Comparison of ENCODE assay signal across 15 cellular contexts in genomic region chrX:30193910-30194309, GRCh38. TPM values are rescaled to one million over a fixed set of nuclear protein-coding genes. Genes with fewer than 3 reads are reported as not detected.
"Had no signal": no experiment of that assay in that cellular context is flagged by ENCODE, and none has a peak within 500 bp of the region (broad histone marks: within the 10 kb centered on the region; RNA-seq: fewer than 3 reads in every experiment).

No MANE protein-coding gene starts in this region.

RNA-seq across cellular contexts. Expression of gene MAGEB2, which starts 21.5 kb away (rescaled TPM):
- total RNA-seq: activated B cell treated with CpG ODN at 0.5 μM for 24 hours; activated CD4-positive, alpha-beta memory T cell treated with anti-CD3 and anti-CD28 coated beads for 36 hours; activated CD4-positive, alpha-beta memory T cell treated with anti-CD3 and anti-CD28 coated beads, Interleukin-2, amount 10 ng/mL, durations not matched to agents 7 days and 5 days; activated CD4-positive, alpha-beta T cell treated with anti-CD3 and anti-CD28 coated beads for 36 hours; activated CD4-positive, alpha-beta T cell treated with anti-CD3 and anti-CD28 coated beads, Interleukin-2, amount 10 ng/mL, durations not matched to agents 24 days and 14 days; activated CD4-positive, alpha-beta T cell treated with anti-CD3 and anti-CD28 coated beads, Interleukin-2, amount 10 ng/mL, durations not matched to agents 7 days and 5 days; activated CD8-positive, alpha-beta memory T cell treated with anti-CD3 and anti-CD28 coated beads for 36 hours; activated CD8-positive, alpha-beta memory T cell treated with anti-CD3 and anti-CD28 coated beads, Interleukin-2, amount 10 ng/mL, durations not matched to agents 7 days and 5 days; activated CD8-positive, alpha-beta T cell treated with anti-CD3 and anti-CD28 coated beads for 36 hours; activated CD8-positive, alpha-beta T cell treated with anti-CD3 and anti-CD28 coated beads, Interleukin-2, amount 10 ng/mL, durations not matched to agents 7 days and 5 days; T-helper 1 cell treated with Interleukin-12 subunit alpha and Interleukin-12 subunit beta and Interleukin-4 antibody, amounts not matched to agents 30 ng/mL and 1 ng/mL, for 36 hours; T-helper 17 cell; T-helper 2 cell treated with Interferon-gamma antibody and Interleukin-4, amounts not matched to agents 100 ng/mL and 5 ng/mL, for 36 hours had no signal

RNA-seq across cellular contexts. Expression of gene MAGEB3, which starts 36.5 kb away (rescaled TPM):
- total RNA-seq: activated B cell treated with CpG ODN at 0.5 μM for 24 hours; activated CD4-positive, alpha-beta memory T cell treated with anti-CD3 and anti-CD28 coated beads for 36 hours; activated CD4-positive, alpha-beta memory T cell treated with anti-CD3 and anti-CD28 coated beads, Interleukin-2, amount 10 ng/mL, durations not matched to agents 7 days and 5 days; activated CD4-positive, alpha-beta T cell treated with anti-CD3 and anti-CD28 coated beads for 36 hours; activated CD4-positive, alpha-beta T cell treated with anti-CD3 and anti-CD28 coated beads, Interleukin-2, amount 10 ng/mL, durations not matched to agents 24 days and 14 days; activated CD4-positive, alpha-beta T cell treated with anti-CD3 and anti-CD28 coated beads, Interleukin-2, amount 10 ng/mL, durations not matched to agents 7 days and 5 days; activated CD8-positive, alpha-beta memory T cell treated with anti-CD3 and anti-CD28 coated beads for 36 hours; activated CD8-positive, alpha-beta memory T cell treated with anti-CD3 and anti-CD28 coated beads, Interleukin-2, amount 10 ng/mL, durations not matched to agents 7 days and 5 days; activated CD8-positive, alpha-beta T cell treated with anti-CD3 and anti-CD28 coated beads for 36 hours; activated CD8-positive, alpha-beta T cell treated with anti-CD3 and anti-CD28 coated beads, Interleukin-2, amount 10 ng/mL, durations not matched to agents 7 days and 5 days; T-cell; T-helper 1 cell treated with Interleukin-12 subunit alpha and Interleukin-12 subunit beta and Interleukin-4 antibody, amounts not matched to agents 30 ng/mL and 1 ng/mL, for 36 hours; T-helper 17 cell; T-helper 2 cell treated with Interferon-gamma antibody and Interleukin-4, amounts not matched to agents 100 ng/mL and 5 ng/mL, for 36 hours had no signal

RNA-seq across cellular contexts. Expression of gene MAGEB4, which starts 47.9 kb away (rescaled TPM):
- total RNA-seq: activated B cell treated with CpG ODN at 0.5 μM for 24 hours; activated CD4-positive, alpha-beta memory T cell treated with anti-CD3 and anti-CD28 coated beads for 36 hours; activated CD4-positive, alpha-beta memory T cell treated with anti-CD3 and anti-CD28 coated beads, Interleukin-2, amount 10 ng/mL, durations not matched to agents 7 days and 5 days; activated CD4-positive, alpha-beta T cell treated with anti-CD3 and anti-CD28 coated beads for 36 hours; activated CD4-positive, alpha-beta T cell treated with anti-CD3 and anti-CD28 coated beads, Interleukin-2, amount 10 ng/mL, durations not matched to agents 24 days and 14 days; activated CD4-positive, alpha-beta T cell treated with anti-CD3 and anti-CD28 coated beads, Interleukin-2, amount 10 ng/mL, durations not matched to agents 7 days and 5 days; activated CD8-positive, alpha-beta memory T cell treated with anti-CD3 and anti-CD28 coated beads for 36 hours; activated CD8-positive, alpha-beta memory T cell treated with anti-CD3 and anti-CD28 coated beads, Interleukin-2, amount 10 ng/mL, durations not matched to agents 7 days and 5 days; activated CD8-positive, alpha-beta T cell treated with anti-CD3 and anti-CD28 coated beads for 36 hours; activated CD8-positive, alpha-beta T cell treated with anti-CD3 and anti-CD28 coated beads, Interleukin-2, amount 10 ng/mL, durations not matched to agents 7 days and 5 days; T-cell; T-helper 1 cell treated with Interleukin-12 subunit alpha and Interleukin-12 subunit beta and Interleukin-4 antibody, amounts not matched to agents 30 ng/mL and 1 ng/mL, for 36 hours; T-helper 17 cell; T-helper 2 cell treated with Interferon-gamma antibody and Interleukin-4, amounts not matched to agents 100 ng/mL and 5 ng/mL, for 36 hours; WTC11 had no signal

RNA-seq across cellular contexts. Expression of gene MAGEB1, which starts 53.0 kb away (rescaled TPM):
- total RNA-seq: activated B cell treated with CpG ODN at 0.5 μM for 24 hours; activated CD4-positive, alpha-beta memory T cell treated with anti-CD3 and anti-CD28 coated beads for 36 hours; activated CD4-positive, alpha-beta memory T cell treated with anti-CD3 and anti-CD28 coated beads, Interleukin-2, amount 10 ng/mL, durations not matched to agents 7 days and 5 days; activated CD4-positive, alpha-beta T cell treated with anti-CD3 and anti-CD28 coated beads for 36 hours; activated CD4-positive, alpha-beta T cell treated with anti-CD3 and anti-CD28 coated beads, Interleukin-2, amount 10 ng/mL, durations not matched to agents 24 days and 14 days; activated CD4-positive, alpha-beta T cell treated with anti-CD3 and anti-CD28 coated beads, Interleukin-2, amount 10 ng/mL, durations not matched to agents 7 days and 5 days; activated CD8-positive, alpha-beta memory T cell treated with anti-CD3 and anti-CD28 coated beads for 36 hours; activated CD8-positive, alpha-beta memory T cell treated with anti-CD3 and anti-CD28 coated beads, Interleukin-2, amount 10 ng/mL, durations not matched to agents 7 days and 5 days; activated CD8-positive, alpha-beta T cell treated with anti-CD3 and anti-CD28 coated beads for 36 hours; activated CD8-positive, alpha-beta T cell treated with anti-CD3 and anti-CD28 coated beads, Interleukin-2, amount 10 ng/mL, durations not matched to agents 7 days and 5 days; T-cell; T-helper 1 cell treated with Interleukin-12 subunit alpha and Interleukin-12 subunit beta and Interleukin-4 antibody, amounts not matched to agents 30 ng/mL and 1 ng/mL, for 36 hours; T-helper 17 cell; T-helper 2 cell treated with Interferon-gamma antibody and Interleukin-4, amounts not matched to agents 100 ng/mL and 5 ng/mL, for 36 hours had no signal
